Comparison of ENCODE assay signal across 8 cellular contexts in genomic region chr1:46319960-46320914, GRCh38. TPM values are rescaled to one million over a fixed set of nuclear protein-coding genes. Genes with fewer than 3 reads are reported as not detected.
A peak's percentile ranks its signal among the peaks of the same experiment; 100 is the strongest.
DNase-seq lines count a peak whose midpoint lies in the region; ATAC-seq and TF ChIP-seq lines count a peak whose summit lies in the region.
"Not testable (repeated sequence)": the region's sequence is repeated elsewhere in the genome, so short reads cannot be mapped to it uniquely, and the experiment has no call there.

No MANE protein-coding gene starts in this region.

- ATAC-seq in lung (ENCODE audit: insufficient read depth, low FRiP score); stimulated activated naive B cell treated with anti-CD40 and anti-IgM and Interleukin-4, amounts not matched to agents 10 μg/mL and 1 μg/mL and 100 μg/mL, for 72 hours (replicated peaks): not testable (repeated sequence)

- H3K27ac Mint-ChIP-seq in endothelial cell (ENCODE audit: unreplicated experiment) (peak overlapping the region; percentile 11), neural progenitor cell (peak overlapping the region; percentile 55)
- peak overlapping the region; percentile 48 for H3K27ac Mint-ChIP-seq in stimulated activated naive B cell treated with anti-CD40 and anti-IgM and Interleukin-4, amounts not matched to agents 10 μg/mL and 1 μg/mL and 100 μg/mL, for 72 hours

- peak overlapping the region; percentile 59 for H3K27ac ChIP-seq in HUES48 (ENCODE audit: low read depth, low read length)
- H3K27ac ChIP-seq in WERI-Rb-1 = peak overlapping the region; percentile 64
- H3K27ac ChIP-seq in lung (ENCODE audit: low read depth in 1 of 2, low read length in 1 of 2); neural progenitor cell: not testable (repeated sequence)

- not testable (repeated sequence) for H3K4me1 ChIP-seq in HUES48 (ENCODE audit: control insufficient read depth, insufficient read depth, low read length); lung (ENCODE audit: control insufficient read depth in 2 of 2, insufficient read depth in 2 of 2, low read length in 2 of 2)
- H3K4me1 ChIP-seq in neural progenitor cell = peaks cover 12% of the 10 kb centered on the region

- not testable (repeated sequence) for H3K9ac ChIP-seq in HUES48 (ENCODE audit: low read depth, low read length); neural progenitor cell

- H3K4me3 Mint-ChIP-seq in endothelial cell (ENCODE audit: unreplicated experiment); stimulated activated naive B cell treated with anti-CD40 and anti-IgM and Interleukin-4, amounts not matched to agents 10 μg/mL and 1 μg/mL and 100 μg/mL, for 72 hours: not testable (repeated sequence)
- H3K4me3 Mint-ChIP-seq in neural progenitor cell = peak overlapping the region; percentile 55

- H3K4me2 ChIP-seq in neural progenitor cell = peak overlapping the region; percentile 67

- not testable (repeated sequence) for H3K4me3 ChIP-seq in HUES48 (ENCODE audit: low read depth, low read length); lung; neural progenitor cell
- H3K4me3 ChIP-seq in WERI-Rb-1 (ENCODE audit: low read depth, low read length) = peak overlapping the region; percentile 14

- H3K9me3 ChIP-seq in HUES48 (ENCODE audit: control insufficient read depth, insufficient read depth, low read length); WERI-Rb-1 (ENCODE audit: severe bottlenecking); lung (ENCODE audit: control insufficient read depth in 2 of 2, insufficient read depth in 1 of 2, low read length in 1 of 2); neural progenitor cell (ENCODE audit: low read depth): not testable (repeated sequence)

- not testable (repeated sequence) for H3K27me3 ChIP-seq in HUES48 (ENCODE audit: control insufficient read depth, insufficient read depth, low read length); WERI-Rb-1 (ENCODE audit: insufficient read depth, low read depth, severe bottlenecking); lung (ENCODE audit: control insufficient read depth, insufficient read depth); neural progenitor cell

- H3K9me3 Mint-ChIP-seq in endothelial cell (ENCODE audit: unreplicated experiment); neural progenitor cell; stimulated activated naive B cell treated with anti-CD40 and anti-IgM and Interleukin-4, amounts not matched to agents 10 μg/mL and 1 μg/mL and 100 μg/mL, for 72 hours: not testable (repeated sequence)

- H3K36me3 ChIP-seq in HUES48 (ENCODE audit: control insufficient read depth, insufficient read depth, low read length) (peaks cover 22% of the 10 kb centered on the region), WERI-Rb-1 (peaks cover 21% of the 10 kb centered on the region), lung (ENCODE audit: control insufficient read depth in 2 of 2, insufficient read depth in 2 of 2, low read length in 2 of 2) (peaks cover 4 to 13% of the 10 kb centered on the region in 2 donors)
- not testable (repeated sequence) for H3K36me3 ChIP-seq in neural progenitor cell

- peaks cover 28% of the 10 kb centered on the region for H3F3A ChIP-seq in neural progenitor cell (ENCODE audit: low read depth)

- H3K27me3 Mint-ChIP-seq in endothelial cell (ENCODE audit: unreplicated experiment); neural progenitor cell (ENCODE audit: insufficient read depth, low read depth); stimulated activated naive B cell treated with anti-CD40 and anti-IgM and Interleukin-4, amounts not matched to agents 10 μg/mL and 1 μg/mL and 100 μg/mL, for 72 hours: not testable (repeated sequence)

- DNase-seq in DMS79 (lab: John Stamatoyannopoulos, UW) = peak; percentile 84
- DNase-seq in NCI-H2171 treated with DMSO at 0.1 percent for 48 hours (lab: John Stamatoyannopoulos, UW) = peak; percentile 51
- DNase-seq in WERI-Rb-1 = peak; percentile 45
- not testable (repeated sequence) for DNase-seq in endothelial cell (ENCODE audit: low spot score); stimulated activated naive B cell treated with anti-CD40 and anti-IgM and Interleukin-4, amounts not matched to agents 10 μg/mL and 1 μg/mL and 100 μg/mL, for 72 hours
- peak; percentile 39 for DNase-seq in lung (ENCODE audit: low spot score)
- DNase-seq in neural progenitor cell (ENCODE audit: low spot score) = peak; percentile 17

- H3K79me2 ChIP-seq in neural progenitor cell (ENCODE audit: low read depth) = not testable (repeated sequence)

- not testable (repeated sequence) for H4K20me1 ChIP-seq in neural progenitor cell (ENCODE audit: low read depth)

- not testable (repeated sequence) for H3K36me3 Mint-ChIP-seq in endothelial cell (ENCODE audit: low read depth, unreplicated experiment); neural progenitor cell
- peaks cover 33 to 48% of the 10 kb centered on the region in 2 donors for H3K36me3 Mint-ChIP-seq in stimulated activated naive B cell treated with anti-CD40 and anti-IgM and Interleukin-4, amounts not matched to agents 10 μg/mL and 1 μg/mL and 100 μg/mL, for 72 hours

- 73 to 86% methylated on average over 11 of the region's 13 CpGs for WGBS in lung, 2 donors

- not testable (repeated sequence) for TF ChIP-seq CTCF in WERI-Rb-1 (IDR thresholded peaks at IDR 0.05; ENCODE audit: low read depth, low read length); endothelial cell (IDR thresholded peaks at IDR 0.05; ENCODE audit: unreplicated experiment); lung (IDR thresholded peaks at IDR 0.05; ENCODE audit: control extremely low read depth, extremely low read depth); neural progenitor cell (IDR thresholded peaks at IDR 0.05)

- not testable (repeated sequence) for H2AFZ ChIP-seq in neural progenitor cell (replicated peaks)

- H3K4me1 Mint-ChIP-seq in endothelial cell (ENCODE audit: unreplicated experiment) = not testable (repeated sequence)
- peaks cover 18% of the 10 kb centered on the region for H3K4me1 Mint-ChIP-seq in neural progenitor cell
- H3K4me1 Mint-ChIP-seq in stimulated activated naive B cell treated with anti-CD40 and anti-IgM and Interleukin-4, amounts not matched to agents 10 μg/mL and 1 μg/mL and 100 μg/mL, for 72 hours = peaks cover 22 to 53% of the 10 kb centered on the region in 2 donors

RNA-seq across cellular contexts. Expression of gene UQCRH, which starts 16.7 kb away (rescaled TPM):
- total RNA-seq in endothelial cell (ENCODE audit: unreplicated experiment) (317 TPM), lung (100 to 1,000 TPM; 159 to 311 TPM), neural progenitor cell (ENCODE audit: low replicate concordance) (613 and 872 TPM in 2 replicates)
- 100 to 1,000 TPM; 297 to 400 TPM for polyA plus RNA-seq in lung

RNA-seq across cellular contexts. Expression of gene LRRC41, which starts 16.8 kb away (rescaled TPM):
- total RNA-seq in endothelial cell (ENCODE audit: unreplicated experiment) (73.5 TPM), lung (10 to 100 TPM; 61.6 to 63.0 TPM), neural progenitor cell (ENCODE audit: low replicate concordance) (43.1 and 86.2 TPM in 2 replicates)
- polyA plus RNA-seq in lung = 10 to 100 TPM; 21.6 to 38.9 TPM

RNA-seq across cellular contexts. Expression of gene NSUN4, which starts 20.4 kb away (rescaled TPM):
- total RNA-seq in endothelial cell (ENCODE audit: unreplicated experiment) (27.8 TPM), lung (10 to 100 TPM; 28.9 to 29.3 TPM), neural progenitor cell (ENCODE audit: low replicate concordance) (12.4 and 17.0 TPM in 2 replicates)
- 10 to 100 TPM; 11.2 to 17.8 TPM for polyA plus RNA-seq in lung
